ENCODE assay signal across 8 cellular contexts in the genomic region with DNA sequence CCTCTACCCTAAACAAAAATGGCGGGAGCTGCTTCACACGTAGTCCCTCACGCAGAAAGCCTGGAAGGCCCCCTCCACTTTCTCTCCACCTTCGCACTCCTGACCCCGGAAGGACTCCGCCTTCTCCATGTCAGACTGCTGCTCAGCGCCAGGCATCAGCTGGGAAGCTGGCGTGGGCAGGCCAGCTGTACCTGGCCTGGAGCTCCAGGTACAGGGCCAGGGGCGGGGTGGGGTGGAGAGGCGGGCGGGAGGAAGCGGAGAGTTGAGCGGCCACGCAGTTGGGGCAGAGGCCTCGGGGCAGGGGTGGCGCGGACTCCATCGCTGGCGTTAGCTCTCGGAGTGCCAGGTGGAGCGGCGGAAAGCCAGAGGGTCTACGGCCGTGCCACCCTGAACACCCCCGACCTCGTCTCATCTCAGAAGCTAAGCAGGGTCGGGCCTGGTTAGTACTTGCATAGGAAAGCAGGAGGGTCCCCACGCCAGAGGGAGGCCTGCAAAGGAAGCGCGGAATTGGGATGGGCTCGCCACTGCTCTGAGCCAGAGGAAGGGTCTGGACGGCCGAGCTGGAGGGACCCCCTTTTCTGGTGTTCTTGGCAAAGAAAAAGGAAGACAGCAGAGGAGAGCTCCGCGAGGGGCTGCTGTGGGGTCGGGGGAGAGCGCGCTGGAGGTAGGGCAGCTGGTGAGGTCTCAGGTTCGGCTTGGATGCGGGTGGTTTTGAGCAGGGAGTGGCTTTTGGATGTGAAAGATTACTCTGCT. TPM values are rescaled to one million over a fixed set of nuclear protein-coding genes. Genes with fewer than 3 reads are reported as not detected.
DNase-seq lines count a peak whose midpoint lies in the region; ATAC-seq and TF ChIP-seq lines count a peak whose summit lies in the region.

Gene MIGA1, plus strand, starts transcription at position 121 of the 753 bp plus-strand sequence. CDS start 3,604 bp downstream, outside the sequence.

- ATAC-seq in GM18508 (IDR thresholded peaks at IDR 0.05; ENCODE audit: insufficient read depth, unreplicated experiment) (peak; percentile 78), HG02981 (IDR thresholded peaks at IDR 0.05; ENCODE audit: unreplicated experiment) (peak; percentile 90), aorta (ENCODE audit: low FRiP score) (peak; percentile 95)

- H3K4me1 ChIP-seq in hepatocyte (ENCODE audit: insufficient read depth) = peaks cover 16% of the 10 kb centered on the region
- H3K4me1 ChIP-seq in aorta (ENCODE audit: control insufficient read depth in 1 of 2, insufficient read depth in 2 of 2, low read length in 2 of 2) = no peaks in the 10 kb centered on the region

- H3K4me2 ChIP-seq in hepatocyte = peak within 1 kb of the TSS; percentile 87

- peaks cover 4% of the 10 kb centered on the region for H3K36me3 ChIP-seq in hepatocyte (replicated peaks; ENCODE audit: insufficient read depth, low read depth)
- no peaks in the 10 kb centered on the region for H3K36me3 ChIP-seq in aorta (ENCODE audit: control insufficient read depth in 1 of 2, insufficient read depth in 2 of 2, low read length in 1 of 2)

- intact Hi-C loops in aorta (cut with DNase I) = loop anchor here in 1 of 2 donors (1.0 kb wide), 1 partner anchor 20 kb away; the partner anchor contains the start of gene USP33

- H3K27me3 ChIP-seq in hepatocyte (no peaks in the 10 kb centered on the region), aorta (ENCODE audit: control insufficient read depth in 1 of 2, insufficient read depth in 2 of 2, low read length in 1 of 2) (no peaks in the 10 kb centered on the region)

- no peaks in the 10 kb centered on the region for H3K9me3 ChIP-seq in hepatocyte (ENCODE audit: low read depth)
- H3K9me3 ChIP-seq in aorta (ENCODE audit: control insufficient read depth, low read length) = no peaks in the 10 kb centered on the region

- H3K9me2 ChIP-seq in hepatocyte (replicated peaks; ENCODE audit: insufficient read depth) = no peaks in the 10 kb centered on the region

- H2AFZ ChIP-seq in hepatocyte = peak within 1 kb of the TSS; percentile 99

- peaks cover 47% of the 10 kb centered on the region for H3K79me2 ChIP-seq in hepatocyte

- WGBS in hepatocyte (ENCODE audit: low lambda C conversion rate, missing lambda C conversion rate) = 2% methylated on average over 24 of the region's 40 CpGs
- WGBS in aorta, 2 donors = 0% methylated on average over 40 of the region's 40 CpGs

- TF ChIP-seq CTCF in astrocyte of the cerebellum (IDR thresholded peaks at IDR 0.05; ENCODE audit: low read depth, low read length, missing control alignments) (no peak), hepatocyte (IDR thresholded peaks at IDR 0.05; ENCODE audit: poor library complexity) (no peak)

- H3K27ac ChIP-seq in hepatocyte (peak within 1 kb of the TSS; percentile 69), aorta (ENCODE audit: low read depth in 1 of 2, low read length in 2 of 2) (peak within 1 kb of the TSS in 1 of 2 donors; percentile 37)

- H3K4me3 ChIP-seq in astrocyte of the cerebellum (ENCODE audit: low read depth, low read length) (peak within 1 kb of the TSS; percentile 84), hepatocyte (peak within 1 kb of the TSS; percentile 61), aorta (ENCODE audit: low read length in 2 of 2) (peak within 1 kb of the TSS; percentile 54 to 90)

- in situ Hi-C loops in astrocyte of the cerebellum (cut with HindIII; ENCODE audit: low sequenced_read_pairs) = no loop called here

- H4K20me1 ChIP-seq in hepatocyte (ENCODE audit: insufficient read depth, poor library complexity, severe bottlenecking) = peaks cover 6% of the 10 kb centered on the region

- peak; percentile 96 for DNase-seq in NCI-H2029 (lab: John Stamatoyannopoulos, UW)
- DNase-seq in T-helper 22 cell (ENCODE audit: low read depth) = peak; percentile 85
- DNase-seq in astrocyte of the cerebellum (ENCODE audit: low read depth) = peak; percentile 63
- peak; percentile 93 for DNase-seq in hepatocyte (ENCODE audit: low spot score)
- DNase-seq in renal cortical epithelial cell (ENCODE audit: low read depth) = peak; percentile 84
- peak; percentile 91 to 92 for DNase-seq in aorta

RNA-seq across cellular contexts. Expression of gene MIGA1, which starts in this region (rescaled TPM):
- total RNA-seq in hepatocyte (17.9 and 18.1 TPM in 2 replicates), renal cortical epithelial cell (21.2 and 23.9 TPM in 2 replicates), aorta (10 to 100 TPM; 18.6 to 22.0 TPM)
- polyA plus RNA-seq in hepatocyte (8.8 and 8.9 TPM in 2 replicates), aorta (1 to 10 TPM; 2.5 to 5.6 TPM)
